8 cellular contexts compared by ENCODE assay signal in the genomic region with DNA sequence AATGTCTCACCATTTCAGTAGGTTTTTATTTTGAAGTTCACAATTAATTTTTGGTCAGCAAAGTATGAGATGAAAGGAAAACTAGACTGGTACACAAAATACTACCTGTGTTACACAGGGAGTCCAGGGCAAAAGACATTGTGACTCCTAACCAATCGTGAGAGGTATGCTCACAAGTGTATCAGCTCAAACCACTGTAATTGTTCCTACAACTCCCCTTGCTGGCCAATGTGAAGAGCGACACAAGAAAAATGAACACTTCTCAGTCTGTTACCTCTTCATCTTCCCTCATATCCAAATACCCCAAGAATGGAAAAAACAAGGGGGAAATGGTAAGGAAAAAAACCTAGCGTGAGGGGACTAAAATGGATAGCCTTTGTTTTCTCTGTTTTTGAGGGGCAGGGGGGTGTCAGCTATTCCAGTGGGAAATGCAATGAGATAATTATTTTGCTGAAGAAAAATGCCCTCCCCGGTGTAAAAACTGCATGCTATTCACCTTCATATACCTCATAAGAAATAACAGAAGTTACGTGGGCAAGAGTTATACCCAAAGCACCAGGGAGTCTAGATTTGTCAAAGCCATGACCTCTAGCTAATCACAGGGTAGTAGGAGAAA. TPM values are rescaled to one million over a fixed set of nuclear protein-coding genes. Genes with fewer than 3 reads are reported as not detected.
A peak's percentile ranks its signal among the peaks of the same experiment; 100 is the strongest.
DNase-seq lines count a peak whose midpoint lies in the region; ATAC-seq, FAIRE-seq and TF ChIP-seq lines count a peak whose summit lies in the region.

No MANE protein-coding gene starts in this region.

- DNase-seq in left cardiac atrium = no peak
- DNase-seq in heart left ventricle = no peak
- DNase-seq in NCI-H1417 (lab: John Stamatoyannopoulos, UW) = peak; percentile 55 to 86 (median 69)
- DNase-seq in WERI-Rb-1 = peak; percentile 58
- DNase-seq in keratinocyte (ENCODE audit: low read depth, low spot score) = no peak
- no peak for DNase-seq in NK-92 (lab: John Stamatoyannopoulos, UW; ENCODE audit: unreplicated experiment)
- no peak for DNase-seq in ovary

- ATAC-seq in left cardiac atrium (peak; percentile 58 to 61), heart left ventricle (no peak), HG02571 (IDR thresholded peaks at IDR 0.05; ENCODE audit: unreplicated experiment) (peak; percentile 58)

- H3K36me3 ChIP-seq in heart left ventricle (no peaks in the 10 kb centered on the region), WERI-Rb-1 (no peaks in the 10 kb centered on the region), keratinocyte (ENCODE audit: control insufficient read depth in 2 of 2, extremely low read depth in 1 of 2, insufficient read depth in 2 of 2, low read length in 2 of 2) (no peaks in the 10 kb centered on the region), ovary (no peaks in the 10 kb centered on the region)

- H2AFZ ChIP-seq in keratinocyte (ENCODE audit: control insufficient read depth, low read length) = no peak overlapping the region

- H3K27me3 ChIP-seq in heart left ventricle = peaks cover 0 to 15% (median 0%) of the 10 kb centered on the region in 9 donors
- no peaks in the 10 kb centered on the region for H3K27me3 ChIP-seq in WERI-Rb-1 (ENCODE audit: insufficient read depth, low read depth, severe bottlenecking)
- no peaks in the 10 kb centered on the region for H3K27me3 ChIP-seq in keratinocyte (ENCODE audit: control insufficient read depth, extremely low read depth, insufficient read depth, low read length)
- H3K27me3 ChIP-seq in ovary = no peaks in the 10 kb centered on the region

- TF ChIP-seq CTCF in heart left ventricle (IDR thresholded peaks at IDR 0.05) (peak in 5 of 12 donors; percentile 14 to 26 (median 20)), WERI-Rb-1 (IDR thresholded peaks at IDR 0.05; ENCODE audit: low read depth, low read length) (peak; percentile 72), keratinocyte (optimal IDR thresholded peaks at IDR 0.05 in 1 of 3, IDR thresholded peaks at IDR 0.05 in 1 of 3, conservative IDR thresholded peaks at IDR 0.05 in 1 of 3; ENCODE audit: extremely low read depth in 1 of 3, insufficient read depth in 2 of 3, low read length in 3 of 3) (peak; percentile 61 to 79 (median 70)), ovary (IDR thresholded peaks at IDR 0.05) (peak in 1 of 3 donors; percentile 44)

- TF ChIP-seq POLR2A in heart left ventricle (IDR thresholded peaks at IDR 0.05) = no peak
- TF ChIP-seq POLR2A in ovary (IDR thresholded peaks at IDR 0.05) = no peak

- no peaks in the 10 kb centered on the region for H3K79me2 ChIP-seq in keratinocyte (ENCODE audit: control insufficient read depth, insufficient read depth, low read length)

- no peak overlapping the region for H3K27ac ChIP-seq in heart left ventricle
- H3K27ac ChIP-seq in WERI-Rb-1 = peak overlapping the region; percentile 58
- no peak overlapping the region for H3K27ac ChIP-seq in keratinocyte (ENCODE audit: control insufficient read depth, insufficient read depth, low read length)
- no peak overlapping the region for H3K27ac ChIP-seq in ovary

- H3K4me3 ChIP-seq in heart left ventricle = no peak overlapping the region
- H3K4me3 ChIP-seq in WERI-Rb-1 (ENCODE audit: low read depth, low read length) = no peak overlapping the region
- H3K4me3 ChIP-seq in keratinocyte (ENCODE audit: control insufficient read depth in 2 of 3, extremely low read depth in 1 of 3, insufficient read depth in 2 of 3, low read depth in 1 of 3, low read length in 3 of 3) = no peak overlapping the region
- no peak overlapping the region for H3K4me3 ChIP-seq in ovary

- H3K9me3 ChIP-seq in heart left ventricle = no peaks in the 10 kb centered on the region
- peaks cover 2% of the 10 kb centered on the region for H3K9me3 ChIP-seq in WERI-Rb-1 (ENCODE audit: severe bottlenecking)
- H3K9me3 ChIP-seq in keratinocyte (ENCODE audit: control insufficient read depth, low read depth, low read length) = no peaks in the 10 kb centered on the region
- no peaks in the 10 kb centered on the region for H3K9me3 ChIP-seq in ovary

- H3K4me1 ChIP-seq in heart left ventricle (peaks cover 0 to 45% (median 0%) of the 10 kb centered on the region in 12 donors), keratinocyte (ENCODE audit: control insufficient read depth, extremely low read depth, insufficient read depth, low read length) (no peaks in the 10 kb centered on the region), ovary (ENCODE audit: insufficient read depth) (no peaks in the 10 kb centered on the region)

- H3K9me1 ChIP-seq in keratinocyte (ENCODE audit: control insufficient read depth, extremely low read depth, insufficient read depth, low read length) = no peaks in the 10 kb centered on the region

- FAIRE-seq in keratinocyte (lab: Jason Lieb, UNC) = peak; percentile 59

- TF ChIP-seq EP300 in ovary (IDR thresholded peaks at IDR 0.05) = no peak

- intact Hi-C loops in left cardiac atrium (cut with DNase I) = no loop called here
- intact Hi-C loops in heart left ventricle (cut with DNase I) = loop anchor here in 1 of 10 donors (10.0 kb wide), 1 partner anchor 564 kb away; no protein-coding TSS in a partner anchor
- intact Hi-C loops in ovary (cut with DNase I) = no loop called here

- no peak overlapping the region for H3K9ac ChIP-seq in keratinocyte (ENCODE audit: control insufficient read depth, extremely low read depth, insufficient read depth, low read length)

- WGBS in heart left ventricle, 4 donors = 45 to 47% (median 46%) methylated on average over 5 of the region's 5 CpGs
- WGBS in ovary, 3 donors = 31 to 39% (median 33%) methylated on average over 5 of the region's 5 CpGs

- H4K20me1 ChIP-seq in keratinocyte (ENCODE audit: control insufficient read depth, extremely low read depth, insufficient read depth, low read length) = no peaks in the 10 kb centered on the region

- no peak overlapping the region for H3K4me2 ChIP-seq in keratinocyte (ENCODE audit: control insufficient read depth, extremely low read depth, insufficient read depth, low read depth, low read length)

- dilution Hi-C loops in keratinocyte (cut with MboI; ENCODE audit: extremely low pct_ligation_motif_present, low sequenced_read_pairs) = no loop called here

RNA-seq across cellular contexts. Expression of a gene that starts 30.6 kb away (rescaled TPM):
- total RNA-seq in left cardiac atrium (1 to 10 TPM; 4.2 to 6.6 TPM), heart left ventricle (1 to 10 TPM in 1 of 9 donors, under 1 TPM in 5, not detected in 3; 0.07 to 1.4 (median 0.25) TPM), ovary (10 to 100 TPM in 1 of 7 donors, 1 to 10 TPM in 6; 3.2 to 12.5 (median 4.1) TPM)
- polyA plus RNA-seq in heart left ventricle (under 1 TPM; 0.04 to 0.11 TPM), keratinocyte (0.03 to 0.05 TPM in 2 of 3 replicates, not detected in the other), ovary (1 to 10 TPM; 2.0 to 2.4 TPM)
- polyA plus RNA-seq in keratinocyte (2011; ENCODE audit: low read depth) = not detected
- polyA plus RNA-seq in keratinocyte (2011; cell fraction: cytosol; rRNA removed) = not detected in 2 replicates
- polyA plus RNA-seq in keratinocyte (2011; cell fraction: nucleus; rRNA removed) = not detected in 2 replicates
- polyA plus RNA-seq in keratinocyte (2012; ENCODE audit: low replicate concordance) = 0.05 and 0.06 TPM in 2 replicates
- not detected in 3 replicates for polyA minus RNA-seq in keratinocyte
- polyA minus RNA-seq in keratinocyte (2011; cell fraction: cytosol; rRNA and poly(A)+ RNA removed) = not detected
- not detected in 2 replicates for polyA minus RNA-seq in keratinocyte (2011; cell fraction: nucleus; rRNA and poly(A)+ RNA removed)

Comparison
In these comparisons a context has a peak if more than half of its experiments do, and no peak if none do; other contexts are left out.
1. ATAC-seq: peak in left cardiac atrium (2 of 2) and HG02571 (single experiment); none in heart left ventricle (0 of 4).
2. DNase-seq: peak in NCI-H1417 (3 of 3) and WERI-Rb-1 (single experiment); none in left cardiac atrium (single experiment), heart left ventricle (0 of 5), keratinocyte (single experiment), NK-92 (single experiment) and ovary (0 of 5).